1 cellular context compared by ENCODE assay signal in genomic region chr7:28891192-28891872, GRCh38.
TF ChIP-seq lines count a peak whose summit lies in the region.

No MANE protein-coding gene starts in this region.

TF ChIP-seq in H1, 55 proteins besides CTCF, POLR2A, EP300 and RAD21:
- TF ChIP-seq BACH1 (IDR thresholded peaks at IDR 0.05; ENCODE audit: low read length): no peak
- TF ChIP-seq, protein P1, sequence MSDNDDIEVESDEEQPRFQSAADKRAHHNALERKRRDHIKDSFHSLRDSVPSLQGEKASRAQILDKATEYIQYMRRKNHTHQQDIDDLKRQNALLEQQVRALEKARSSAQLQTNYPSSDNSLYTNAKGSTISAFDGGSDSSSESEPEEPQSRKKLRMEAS (IDR thresholded peaks at IDR 0.05): 0 out of 2 replicates have a peak, but pooled peaks have one; percentile 18
- TF ChIP-seq PHF8 (conservative IDR thresholded peaks at IDR 0.05; ENCODE audit: low read depth, low read length): no peak
- TF ChIP-seq EZH2 (IDR thresholded peaks at IDR 0.05; ENCODE audit: low read depth, low read length, severe bottlenecking): no peak
- peak; percentile 91 for TF ChIP-seq SP1 (IDR thresholded peaks at IDR 0.05; ENCODE audit: low read depth, low read length)
- TF ChIP-seq BRCA1 (IDR thresholded peaks at IDR 0.05; ENCODE audit: low read depth, low read length): no peak
- TF ChIP-seq GABPA (IDR thresholded peaks at IDR 0.05; ENCODE audit: borderline replicate concordance, insufficient read depth, low read length): no peak
- TF ChIP-seq CBX5 (IDR thresholded peaks at IDR 0.05; ENCODE audit: low read depth, low read length): no peak
- peak; percentile 49; the same call in 1 of the 2 replicates for TF ChIP-seq KDM1A (IDR thresholded peaks at IDR 0.05; ENCODE audit: borderline replicate concordance, low read length)
- no peak for TF ChIP-seq CBX8 (IDR thresholded peaks at IDR 0.05; ENCODE audit: borderline replicate concordance, low read depth, low read length)
- TF ChIP-seq FOSL1 (IDR thresholded peaks at IDR 0.05; ENCODE audit: insufficient read depth, low read depth, low read length): no peak
- no peak for TF ChIP-seq YY1 (IDR thresholded peaks at IDR 0.05; ENCODE audit: low read depth, low read length)
- no peak for TF ChIP-seq POU5F1 (IDR thresholded peaks at IDR 0.05; ENCODE audit: low read depth, low read length)
- no peak for TF ChIP-seq SUZ12 (IDR thresholded peaks at IDR 0.05; ENCODE audit: low read length)
- TF ChIP-seq RBBP5 (IDR thresholded peaks at IDR 0.05; ENCODE audit: borderline replicate concordance, low read depth, low read length): peak; percentile 99
- no peak for TF ChIP-seq SP4 (IDR thresholded peaks at IDR 0.05; ENCODE audit: low read length)
- no peak for TF ChIP-seq KDM4A (IDR thresholded peaks at IDR 0.05; ENCODE audit: low read depth, low read length, severe bottlenecking)
- TF ChIP-seq RXRA (IDR thresholded peaks at IDR 0.05; ENCODE audit: insufficient read depth, low read depth, low read length): no peak
- TF ChIP-seq, protein P2, sequence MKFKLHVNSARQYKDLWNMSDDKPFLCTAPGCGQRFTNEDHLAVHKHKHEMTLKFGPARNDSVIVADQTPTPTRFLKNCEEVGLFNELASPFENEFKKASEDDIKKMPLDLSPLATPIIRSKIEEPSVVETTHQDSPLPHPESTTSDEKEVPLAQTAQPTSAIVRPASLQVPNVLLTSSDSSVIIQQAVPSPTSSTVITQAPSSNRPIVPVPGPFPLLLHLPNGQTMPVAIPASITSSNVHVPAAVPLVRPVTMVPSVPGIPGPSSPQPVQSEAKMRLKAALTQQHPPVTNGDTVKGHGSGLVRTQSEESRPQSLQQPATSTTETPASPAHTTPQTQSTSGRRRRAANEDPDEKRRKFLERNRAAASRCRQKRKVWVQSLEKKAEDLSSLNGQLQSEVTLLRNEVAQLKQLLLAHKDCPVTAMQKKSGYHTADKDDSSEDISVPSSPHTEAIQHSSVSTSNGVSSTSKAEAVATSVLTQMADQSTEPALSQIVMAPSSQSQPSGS (IDR thresholded peaks at IDR 0.05; ENCODE audit: low read length): no peak
- TF ChIP-seq, protein P3, sequence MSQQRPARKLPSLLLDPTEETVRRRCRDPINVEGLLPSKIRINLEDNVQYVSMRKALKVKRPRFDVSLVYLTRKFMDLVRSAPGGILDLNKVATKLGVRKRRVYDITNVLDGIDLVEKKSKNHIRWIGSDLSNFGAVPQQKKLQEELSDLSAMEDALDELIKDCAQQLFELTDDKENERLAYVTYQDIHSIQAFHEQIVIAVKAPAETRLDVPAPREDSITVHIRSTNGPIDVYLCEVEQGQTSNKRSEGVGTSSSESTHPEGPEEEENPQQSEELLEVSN (IDR thresholded peaks at IDR 0.05): no peak
- TF ChIP-seq KDM5A (IDR thresholded peaks at IDR 0.05; ENCODE audit: low read length): no peak
- no peak for TF ChIP-seq CHD2 (IDR thresholded peaks at IDR 0.05; ENCODE audit: low read length)
- no peak for TF ChIP-seq SIN3A (conservative IDR thresholded peaks at IDR 0.05 in 1 of 2, IDR thresholded peaks at IDR 0.05 in 1 of 2; ENCODE audit: low read depth in 1 of 2, low read length in 2 of 2)
- no peak for TF ChIP-seq JUN (IDR thresholded peaks at IDR 0.05; ENCODE audit: low read depth, low read length)
- TF ChIP-seq SAP30 (IDR thresholded peaks at IDR 0.05; ENCODE audit: insufficient read depth, insufficient replicate concordance, low read length): no peak
- TF ChIP-seq CEBPB (IDR thresholded peaks at IDR 0.05; ENCODE audit: low read depth, low read length): no peak
- no peak for TF ChIP-seq HDAC6 (IDR thresholded peaks at IDR 0.05; ENCODE audit: low read depth, low read length)
- no peak for TF ChIP-seq BCL11A (IDR thresholded peaks at IDR 0.05; ENCODE audit: low read depth in 2 of 2, low read length in 2 of 2)
- no peak for TF ChIP-seq MAFK (IDR thresholded peaks at IDR 0.05; ENCODE audit: low read depth, low read length)
- TF ChIP-seq JUND (IDR thresholded peaks at IDR 0.05; ENCODE audit: low read length): no peak
- no peak for TF ChIP-seq EGR1 (IDR thresholded peaks at IDR 0.05; ENCODE audit: borderline replicate concordance, low read depth, low read length)
- TF ChIP-seq, protein P4, sequence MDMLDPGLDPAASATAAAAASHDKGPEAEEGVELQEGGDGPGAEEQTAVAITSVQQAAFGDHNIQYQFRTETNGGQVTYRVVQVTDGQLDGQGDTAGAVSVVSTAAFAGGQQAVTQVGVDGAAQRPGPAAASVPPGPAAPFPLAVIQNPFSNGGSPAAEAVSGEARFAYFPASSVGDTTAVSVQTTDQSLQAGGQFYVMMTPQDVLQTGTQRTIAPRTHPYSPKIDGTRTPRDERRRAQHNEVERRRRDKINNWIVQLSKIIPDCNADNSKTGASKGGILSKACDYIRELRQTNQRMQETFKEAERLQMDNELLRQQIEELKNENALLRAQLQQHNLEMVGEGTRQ (IDR thresholded peaks at IDR 0.05; ENCODE audit: low read length): no peak
- TF ChIP-seq SIX5 (IDR thresholded peaks at IDR 0.05; ENCODE audit: low read depth, low read length): no peak
- TF ChIP-seq RNF2 (IDR thresholded peaks at IDR 0.05; ENCODE audit: borderline replicate concordance, low read depth, low read length, missing control alignments, poor library complexity, severe bottlenecking): no peak
- TF ChIP-seq TEAD4 (IDR thresholded peaks at IDR 0.05; ENCODE audit: low read depth, low read length): peak; percentile 89
- no peak for TF ChIP-seq SIRT6 (IDR thresholded peaks at IDR 0.05; ENCODE audit: low read length)
- no peak for TF ChIP-seq ZNF274 (IDR thresholded peaks at IDR 0.05; ENCODE audit: borderline replicate concordance, extremely low read depth, low read length)
- no peak; the same call in 1 of the 2 replicates for TF ChIP-seq CREB1 (IDR thresholded peaks at IDR 0.05)
- TF ChIP-seq TCF12 (IDR thresholded peaks at IDR 0.05; ENCODE audit: low read depth, low read length): no peak
- no peak for TF ChIP-seq NRF1 (IDR thresholded peaks at IDR 0.05; ENCODE audit: low read depth, low read length)
- TF ChIP-seq TBP (IDR thresholded peaks at IDR 0.05; ENCODE audit: low read depth, low read length): peak; percentile 23; the same call in 1 of the 2 replicates
- TF ChIP-seq HDAC2 (IDR thresholded peaks at IDR 0.05; ENCODE audit: borderline replicate concordance in 1 of 2, low read depth in 2 of 2, low read length in 2 of 2): no peak
- peak; percentile 95 for TF ChIP-seq ASH2L (IDR thresholded peaks at IDR 0.05; ENCODE audit: low read length)
- TF ChIP-seq, protein P5, sequence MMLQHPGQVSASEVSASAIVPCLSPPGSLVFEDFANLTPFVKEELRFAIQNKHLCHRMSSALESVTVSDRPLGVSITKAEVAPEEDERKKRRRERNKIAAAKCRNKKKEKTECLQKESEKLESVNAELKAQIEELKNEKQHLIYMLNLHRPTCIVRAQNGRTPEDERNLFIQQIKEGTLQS (IDR thresholded peaks at IDR 0.05; ENCODE audit: insufficient read depth, low read depth, low read length): no peak
- TF ChIP-seq SRF (IDR thresholded peaks at IDR 0.05; ENCODE audit: low read depth, low read length): peak; percentile 13; the same call in 1 of the 2 replicates
- no peak for TF ChIP-seq GTF2F1 (IDR thresholded peaks at IDR 0.05; ENCODE audit: borderline replicate concordance, low read depth, low read length)
- peak; percentile 42; the same call in 1 of the 2 replicates for TF ChIP-seq TAF1 (IDR thresholded peaks at IDR 0.05; ENCODE audit: low read depth, low read length)
- no peak for TF ChIP-seq RFX5 (IDR thresholded peaks at IDR 0.05; ENCODE audit: borderline replicate concordance, low read depth, low read length)
- TF ChIP-seq POLR2AphosphoS5 (IDR thresholded peaks at IDR 0.05; ENCODE audit: low read depth, low read length): peak; percentile 61; the same call in 1 of the 2 replicates
- no peak for TF ChIP-seq NANOG (IDR thresholded peaks at IDR 0.05; ENCODE audit: insufficient read depth, low read depth, low read length, poor library complexity, severe bottlenecking)
- TF ChIP-seq, protein P6, sequence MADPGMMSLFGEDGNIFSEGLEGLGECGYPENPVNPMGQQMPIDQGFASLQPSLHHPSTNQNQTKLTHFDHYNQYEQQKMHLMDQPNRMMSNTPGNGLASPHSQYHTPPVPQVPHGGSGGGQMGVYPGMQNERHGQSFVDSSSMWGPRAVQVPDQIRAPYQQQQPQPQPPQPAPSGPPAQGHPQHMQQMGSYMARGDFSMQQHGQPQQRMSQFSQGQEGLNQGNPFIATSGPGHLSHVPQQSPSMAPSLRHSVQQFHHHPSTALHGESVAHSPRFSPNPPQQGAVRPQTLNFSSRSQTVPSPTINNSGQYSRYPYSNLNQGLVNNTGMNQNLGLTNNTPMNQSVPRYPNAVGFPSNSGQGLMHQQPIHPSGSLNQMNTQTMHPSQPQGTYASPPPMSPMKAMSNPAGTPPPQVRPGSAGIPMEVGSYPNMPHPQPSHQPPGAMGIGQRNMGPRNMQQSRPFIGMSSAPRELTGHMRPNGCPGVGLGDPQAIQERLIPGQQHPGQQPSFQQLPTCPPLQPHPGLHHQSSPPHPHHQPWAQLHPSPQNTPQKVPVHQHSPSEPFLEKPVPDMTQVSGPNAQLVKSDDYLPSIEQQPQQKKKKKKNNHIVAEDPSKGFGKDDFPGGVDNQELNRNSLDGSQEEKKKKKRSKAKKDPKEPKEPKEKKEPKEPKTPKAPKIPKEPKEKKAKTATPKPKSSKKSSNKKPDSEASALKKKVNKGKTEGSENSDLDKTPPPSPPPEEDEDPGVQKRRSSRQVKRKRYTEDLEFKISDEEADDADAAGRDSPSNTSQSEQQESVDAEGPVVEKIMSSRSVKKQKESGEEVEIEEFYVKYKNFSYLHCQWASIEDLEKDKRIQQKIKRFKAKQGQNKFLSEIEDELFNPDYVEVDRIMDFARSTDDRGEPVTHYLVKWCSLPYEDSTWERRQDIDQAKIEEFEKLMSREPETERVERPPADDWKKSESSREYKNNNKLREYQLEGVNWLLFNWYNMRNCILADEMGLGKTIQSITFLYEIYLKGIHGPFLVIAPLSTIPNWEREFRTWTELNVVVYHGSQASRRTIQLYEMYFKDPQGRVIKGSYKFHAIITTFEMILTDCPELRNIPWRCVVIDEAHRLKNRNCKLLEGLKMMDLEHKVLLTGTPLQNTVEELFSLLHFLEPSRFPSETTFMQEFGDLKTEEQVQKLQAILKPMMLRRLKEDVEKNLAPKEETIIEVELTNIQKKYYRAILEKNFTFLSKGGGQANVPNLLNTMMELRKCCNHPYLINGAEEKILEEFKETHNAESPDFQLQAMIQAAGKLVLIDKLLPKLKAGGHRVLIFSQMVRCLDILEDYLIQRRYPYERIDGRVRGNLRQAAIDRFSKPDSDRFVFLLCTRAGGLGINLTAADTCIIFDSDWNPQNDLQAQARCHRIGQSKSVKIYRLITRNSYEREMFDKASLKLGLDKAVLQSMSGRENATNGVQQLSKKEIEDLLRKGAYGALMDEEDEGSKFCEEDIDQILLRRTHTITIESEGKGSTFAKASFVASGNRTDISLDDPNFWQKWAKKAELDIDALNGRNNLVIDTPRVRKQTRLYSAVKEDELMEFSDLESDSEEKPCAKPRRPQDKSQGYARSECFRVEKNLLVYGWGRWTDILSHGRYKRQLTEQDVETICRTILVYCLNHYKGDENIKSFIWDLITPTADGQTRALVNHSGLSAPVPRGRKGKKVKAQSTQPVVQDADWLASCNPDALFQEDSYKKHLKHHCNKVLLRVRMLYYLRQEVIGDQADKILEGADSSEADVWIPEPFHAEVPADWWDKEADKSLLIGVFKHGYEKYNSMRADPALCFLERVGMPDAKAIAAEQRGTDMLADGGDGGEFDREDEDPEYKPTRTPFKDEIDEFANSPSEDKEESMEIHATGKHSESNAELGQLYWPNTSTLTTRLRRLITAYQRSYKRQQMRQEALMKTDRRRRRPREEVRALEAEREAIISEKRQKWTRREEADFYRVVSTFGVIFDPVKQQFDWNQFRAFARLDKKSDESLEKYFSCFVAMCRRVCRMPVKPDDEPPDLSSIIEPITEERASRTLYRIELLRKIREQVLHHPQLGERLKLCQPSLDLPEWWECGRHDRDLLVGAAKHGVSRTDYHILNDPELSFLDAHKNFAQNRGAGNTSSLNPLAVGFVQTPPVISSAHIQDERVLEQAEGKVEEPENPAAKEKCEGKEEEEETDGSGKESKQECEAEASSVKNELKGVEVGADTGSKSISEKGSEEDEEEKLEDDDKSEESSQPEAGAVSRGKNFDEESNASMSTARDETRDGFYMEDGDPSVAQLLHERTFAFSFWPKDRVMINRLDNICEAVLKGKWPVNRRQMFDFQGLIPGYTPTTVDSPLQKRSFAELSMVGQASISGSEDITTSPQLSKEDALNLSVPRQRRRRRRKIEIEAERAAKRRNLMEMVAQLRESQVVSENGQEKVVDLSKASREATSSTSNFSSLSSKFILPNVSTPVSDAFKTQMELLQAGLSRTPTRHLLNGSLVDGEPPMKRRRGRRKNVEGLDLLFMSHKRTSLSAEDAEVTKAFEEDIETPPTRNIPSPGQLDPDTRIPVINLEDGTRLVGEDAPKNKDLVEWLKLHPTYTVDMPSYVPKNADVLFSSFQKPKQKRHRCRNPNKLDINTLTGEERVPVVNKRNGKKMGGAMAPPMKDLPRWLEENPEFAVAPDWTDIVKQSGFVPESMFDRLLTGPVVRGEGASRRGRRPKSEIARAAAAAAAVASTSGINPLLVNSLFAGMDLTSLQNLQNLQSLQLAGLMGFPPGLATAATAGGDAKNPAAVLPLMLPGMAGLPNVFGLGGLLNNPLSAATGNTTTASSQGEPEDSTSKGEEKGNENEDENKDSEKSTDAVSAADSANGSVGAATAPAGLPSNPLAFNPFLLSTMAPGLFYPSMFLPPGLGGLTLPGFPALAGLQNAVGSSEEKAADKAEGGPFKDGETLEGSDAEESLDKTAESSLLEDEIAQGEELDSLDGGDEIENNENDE (IDR thresholded peaks at IDR 0.05; ENCODE audit: insufficient replicate concordance, low read length): no peak
- no peak for TF ChIP-seq CTBP2 (IDR thresholded peaks at IDR 0.05; ENCODE audit: borderline replicate concordance, insufficient read depth, insufficient read length, low read length)
- TF ChIP-seq CHD1 (IDR thresholded peaks at IDR 0.05; ENCODE audit: low read depth, low read length): no peak
- no peak for TF ChIP-seq TAF7 (optimal IDR thresholded peaks at IDR 0.05; ENCODE audit: borderline replicate concordance, low read depth, low read length)
